8 cellular contexts compared by ENCODE assay signal in the genomic region with DNA sequence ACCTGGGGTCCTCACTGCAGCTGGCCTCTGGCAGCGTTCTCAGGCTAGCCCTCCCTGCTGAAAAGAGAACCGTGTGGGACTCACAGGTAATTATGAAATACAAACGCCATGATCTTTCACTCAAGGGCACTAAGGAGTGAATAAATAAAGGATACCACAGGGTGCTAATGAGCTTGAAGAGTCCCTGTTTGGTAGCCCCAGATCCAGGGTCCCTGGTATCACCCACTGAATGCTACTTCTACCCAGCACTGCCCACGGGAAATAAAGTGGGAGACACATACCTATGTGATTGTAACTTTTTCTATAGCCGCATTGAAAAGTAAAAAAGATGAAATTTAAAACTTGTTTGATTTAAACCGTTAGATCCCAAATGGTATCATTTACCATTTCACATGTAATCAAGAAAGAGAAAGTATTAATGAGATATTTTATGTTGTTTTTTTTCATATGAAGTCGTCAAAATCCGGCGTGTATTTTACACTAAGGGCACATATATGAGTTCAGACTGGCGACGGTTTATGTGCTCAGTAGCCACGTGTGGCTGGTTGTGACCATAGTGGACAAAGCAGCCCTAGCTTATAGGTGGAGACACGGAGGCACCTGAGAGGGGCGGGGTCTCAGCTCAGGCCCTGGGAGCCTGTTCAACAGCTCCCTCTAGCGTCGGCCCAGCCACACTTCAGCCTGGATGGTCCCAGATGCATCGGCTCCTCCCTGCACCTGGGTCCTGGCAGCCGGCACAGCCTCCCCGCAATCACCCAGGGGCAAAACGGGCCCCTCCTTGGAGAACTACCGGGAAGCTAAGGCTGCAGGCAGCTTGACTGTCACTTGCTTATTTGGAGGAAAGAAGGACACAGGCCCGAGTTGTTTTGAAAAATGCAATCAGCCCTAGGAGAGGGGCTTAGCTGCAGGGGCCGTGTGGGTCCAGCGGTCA. TPM values are rescaled to one million over a fixed set of nuclear protein-coding genes. Genes with fewer than 3 reads are reported as not detected.
DNase-seq lines count a peak whose midpoint lies in the region; ATAC-seq and TF ChIP-seq lines count a peak whose summit lies in the region.

No MANE protein-coding gene starts in this region.

- no peak overlapping the region for H3K9ac ChIP-seq in DND-41 (ENCODE audit: low read depth, low read length)
- H3K9ac ChIP-seq in neuronal stem cell (ENCODE audit: low read depth, low read length, poor library complexity) = no peak overlapping the region

- no CpG with 5 or more reads among the region's 24 CpGs for WGBS in neuronal stem cell (ENCODE audit: extremely low coverage in 2 of 2, insufficient read length in 2 of 2, insufficient replicate concordance in 1 of 2), 2 donors

- no peak overlapping the region for H2BK120ac ChIP-seq in neuronal stem cell (ENCODE audit: low read depth, low read length)

- H3K79me1 ChIP-seq in neuronal stem cell (ENCODE audit: low read depth, low read length) = no peaks in the 10 kb centered on the region

- H3K4me1 ChIP-seq in DND-41 (ENCODE audit: insufficient read depth, low read length) (peaks cover 13% of the 10 kb centered on the region), neuronal stem cell (ENCODE audit: control insufficient read depth in 2 of 2, insufficient read depth in 1 of 2, low read depth in 1 of 2, low read length in 2 of 2) (peaks cover 2 to 5% of the 10 kb centered on the region in 2 donors)

- no peak overlapping the region for H4K91ac ChIP-seq in neuronal stem cell (ENCODE audit: low read depth, low read length, poor library complexity)

- peak; percentile 83 for DNase-seq in DND-41
- DNase-seq in LHCN-M2 (ENCODE audit: low read depth) = peak; percentile 59
- peak; percentile 74 for DNase-seq in RKO (ENCODE audit: low spot score)
- peak; percentile 76 for DNase-seq in activated T-helper 1 cell treated with anti-CD3 and anti-CD28 coated beads, Interleukin-12 subunit alpha, Interleukin-12 subunit beta, Interleukin-2, Interleukin-4 antibody, amounts not matched to agents 30 ng/mL and 10 ng/mL and 1 ng/mL, durations not matched to agents 14 hours and 24 hours and 36 hours (ENCODE audit: low spot score)
- DNase-seq in fibroblast of pulmonary artery (ENCODE audit: low read depth) = peak; percentile 68
- peak; percentile 80 for DNase-seq in neuronal stem cell (ENCODE audit: low spot score)
- DNase-seq in superior temporal gyrus (ENCODE audit: extremely low spot score) = peak; percentile 87

- H3K4me3 Mint-ChIP-seq in activated T-helper 1 cell treated with anti-CD3 and anti-CD28 coated beads, Interleukin-12 subunit alpha, Interleukin-12 subunit beta, Interleukin-2, Interleukin-4 antibody, amounts not matched to agents 30 ng/mL and 10 ng/mL and 1 ng/mL, durations not matched to agents 14 hours and 24 hours and 36 hours = peak overlapping the region; percentile 80

- no peak overlapping the region for H3K4ac ChIP-seq in neuronal stem cell (ENCODE audit: low read length)

- H3K4me3 ChIP-seq in DND-41 (ENCODE audit: low read depth in 1 of 2, low read length in 2 of 2) = no peak overlapping the region
- peak overlapping the region; percentile 30 for H3K4me3 ChIP-seq in fibroblast of pulmonary artery (replicated peaks; ENCODE audit: low read depth, low read length)
- no peak overlapping the region for H3K4me3 ChIP-seq in neuronal stem cell (ENCODE audit: low read length in 2 of 2)

- H3K27ac ChIP-seq in DND-41 (ENCODE audit: low read length) (no peak overlapping the region), neuronal stem cell (replicated peaks; ENCODE audit: low read length) (no peak overlapping the region)

- intact Hi-C loops in activated T-helper 1 cell treated with anti-CD3 and anti-CD28 coated beads, Interleukin-12 subunit alpha, Interleukin-12 subunit beta, Interleukin-2, Interleukin-4 antibody, amounts not matched to agents 30 ng/mL and 10 ng/mL and 1 ng/mL, durations not matched to agents 14 hours and 24 hours and 36 hours (cut with micrococcal nuclease) = loop anchor here (1.0 to 10.0 kb wide), 13 partner anchors 26 to 1574 kb away; a partner anchor contains a TSS

- H3K36me3 ChIP-seq in DND-41 (ENCODE audit: insufficient read depth, low read length) (no peaks in the 10 kb centered on the region), neuronal stem cell (replicated peaks in 1 of 2; ENCODE audit: control insufficient read depth in 2 of 2, insufficient read depth in 2 of 2, low read length in 2 of 2) (no peaks in the 10 kb centered on the region)

- H4K20me1 ChIP-seq in DND-41 (ENCODE audit: insufficient read depth, low read length) = peaks cover 15% of the 10 kb centered on the region

- H3K79me2 ChIP-seq in DND-41 (ENCODE audit: insufficient read depth, low read length) = no peaks in the 10 kb centered on the region

- ATAC-seq in DND-41 (ENCODE audit: insufficient read depth, low read depth) = peak; percentile 96
- peak; percentile 49 for ATAC-seq in GM21825 (IDR thresholded peaks at IDR 0.05; ENCODE audit: unreplicated experiment)

- TF ChIP-seq CTCF in DND-41 (IDR thresholded peaks at IDR 0.05; ENCODE audit: borderline replicate concordance, extremely low read depth, low read length, poor library complexity, severe bottlenecking) (peak; percentile 99), fibroblast of pulmonary artery (IDR thresholded peaks at IDR 0.05; ENCODE audit: low read length, missing control alignments) (peak; percentile 92)

- no peaks in the 10 kb centered on the region for H3K27me3 ChIP-seq in DND-41 (ENCODE audit: insufficient read depth, low read length, poor library complexity)
- H3K27me3 ChIP-seq in neuronal stem cell (ENCODE audit: control insufficient read depth in 3 of 3, insufficient read depth in 3 of 3, low read depth in 1 of 3, low read length in 3 of 3) = no peaks in the 10 kb centered on the region

- H3K36me3 Mint-ChIP-seq in activated T-helper 1 cell treated with anti-CD3 and anti-CD28 coated beads, Interleukin-12 subunit alpha, Interleukin-12 subunit beta, Interleukin-2, Interleukin-4 antibody, amounts not matched to agents 30 ng/mL and 10 ng/mL and 1 ng/mL, durations not matched to agents 14 hours and 24 hours and 36 hours (ENCODE audit: low read depth) = peaks cover 7% of the 10 kb centered on the region

- H3K14ac ChIP-seq in neuronal stem cell (ENCODE audit: low read length) = no peak overlapping the region

- no peak overlapping the region for H2AK5ac ChIP-seq in neuronal stem cell (ENCODE audit: low read depth, low read length)

- H2BK5ac ChIP-seq in neuronal stem cell (ENCODE audit: low read length) = no peak overlapping the region

- H3K23ac ChIP-seq in neuronal stem cell (ENCODE audit: low read depth, low read length, poor library complexity) = no peak overlapping the region

- no peak overlapping the region for H2BK12ac ChIP-seq in neuronal stem cell (ENCODE audit: low read length)

- H2AFZ ChIP-seq in DND-41 (ENCODE audit: low read depth, low read length) = no peak overlapping the region
- H2AFZ ChIP-seq in neuronal stem cell (ENCODE audit: low read length) = no peak overlapping the region

- H3K27ac Mint-ChIP-seq in activated T-helper 1 cell treated with anti-CD3 and anti-CD28 coated beads, Interleukin-12 subunit alpha, Interleukin-12 subunit beta, Interleukin-2, Interleukin-4 antibody, amounts not matched to agents 30 ng/mL and 10 ng/mL and 1 ng/mL, durations not matched to agents 14 hours and 24 hours and 36 hours = peak overlapping the region; percentile 93

- no peak overlapping the region for H3K18ac ChIP-seq in neuronal stem cell (ENCODE audit: low read length)

- peak overlapping the region; percentile 65 for H2BK15ac ChIP-seq in neuronal stem cell (ENCODE audit: low read length)

- H3K9me3 ChIP-seq in DND-41 (ENCODE audit: insufficient read depth, low read length, severe bottlenecking) (no peaks in the 10 kb centered on the region), neuronal stem cell (replicated peaks in 1 of 2; ENCODE audit: control insufficient read depth in 2 of 2, insufficient read depth in 1 of 2, low read depth in 1 of 2, low read length in 2 of 2) (peaks cover 5 to 6% of the 10 kb centered on the region in 2 donors)

- peaks cover 54% of the 10 kb centered on the region for H3K4me1 Mint-ChIP-seq in activated T-helper 1 cell treated with anti-CD3 and anti-CD28 coated beads, Interleukin-12 subunit alpha, Interleukin-12 subunit beta, Interleukin-2, Interleukin-4 antibody, amounts not matched to agents 30 ng/mL and 10 ng/mL and 1 ng/mL, durations not matched to agents 14 hours and 24 hours and 36 hours (ENCODE audit: low read depth)

- no peaks in the 10 kb centered on the region for H3K9me3 Mint-ChIP-seq in activated T-helper 1 cell treated with anti-CD3 and anti-CD28 coated beads, Interleukin-12 subunit alpha, Interleukin-12 subunit beta, Interleukin-2, Interleukin-4 antibody, amounts not matched to agents 30 ng/mL and 10 ng/mL and 1 ng/mL, durations not matched to agents 14 hours and 24 hours and 36 hours

- H4K8ac ChIP-seq in neuronal stem cell (ENCODE audit: low read depth, low read length) = no peak overlapping the region

- H3K4me2 ChIP-seq in DND-41 (ENCODE audit: insufficient read depth, low read length) (peak overlapping the region; percentile 41; the same call in 1 of the 2 replicates), neuronal stem cell (ENCODE audit: insufficient read depth, low read length, poor library complexity, severe bottlenecking) (no peak overlapping the region)

- H3K27me3 Mint-ChIP-seq in activated T-helper 1 cell treated with anti-CD3 and anti-CD28 coated beads, Interleukin-12 subunit alpha, Interleukin-12 subunit beta, Interleukin-2, Interleukin-4 antibody, amounts not matched to agents 30 ng/mL and 10 ng/mL and 1 ng/mL, durations not matched to agents 14 hours and 24 hours and 36 hours (ENCODE audit: insufficient read depth) = no peaks in the 10 kb centered on the region

RNA-seq across cellular contexts. Expression of a gene that starts 39.2 kb away (rescaled TPM):
- 175 and 213 TPM in 2 replicates for total RNA-seq in LHCN-M2 (2014; rRNA removed)
- 68.2 TPM for polyA plus RNA-seq in LHCN-M2 (2012)
- total RNA-seq in activated T-helper 1 cell treated with anti-CD3 and anti-CD28 coated beads, Interleukin-12 subunit alpha, Interleukin-12 subunit beta, Interleukin-2, Interleukin-4 antibody, amounts not matched to agents 30 ng/mL and 10 ng/mL and 1 ng/mL, durations not matched to agents 14 hours and 24 hours and 36 hours = 235 and 247 TPM in 2 replicates
- polyA plus RNA-seq in neuronal stem cell (2013, experiment 1 of 2) = 196 TPM
- 192 TPM for polyA plus RNA-seq in neuronal stem cell (2013, experiment 2 of 2)
